1 cellular context compared by ENCODE assay signal in genomic region chr10:110356628-110357245, GRCh38.
A peak's percentile ranks its signal among the peaks of the same experiment; 100 is the strongest.
TF ChIP-seq lines count a peak whose summit lies in the region.

No MANE protein-coding gene starts in this region.

TF ChIP-seq in GM12878, 131 proteins besides CTCF, POLR2A, EP300 and RAD21 (continues in another document):
- TF ChIP-seq, protein P1, sequence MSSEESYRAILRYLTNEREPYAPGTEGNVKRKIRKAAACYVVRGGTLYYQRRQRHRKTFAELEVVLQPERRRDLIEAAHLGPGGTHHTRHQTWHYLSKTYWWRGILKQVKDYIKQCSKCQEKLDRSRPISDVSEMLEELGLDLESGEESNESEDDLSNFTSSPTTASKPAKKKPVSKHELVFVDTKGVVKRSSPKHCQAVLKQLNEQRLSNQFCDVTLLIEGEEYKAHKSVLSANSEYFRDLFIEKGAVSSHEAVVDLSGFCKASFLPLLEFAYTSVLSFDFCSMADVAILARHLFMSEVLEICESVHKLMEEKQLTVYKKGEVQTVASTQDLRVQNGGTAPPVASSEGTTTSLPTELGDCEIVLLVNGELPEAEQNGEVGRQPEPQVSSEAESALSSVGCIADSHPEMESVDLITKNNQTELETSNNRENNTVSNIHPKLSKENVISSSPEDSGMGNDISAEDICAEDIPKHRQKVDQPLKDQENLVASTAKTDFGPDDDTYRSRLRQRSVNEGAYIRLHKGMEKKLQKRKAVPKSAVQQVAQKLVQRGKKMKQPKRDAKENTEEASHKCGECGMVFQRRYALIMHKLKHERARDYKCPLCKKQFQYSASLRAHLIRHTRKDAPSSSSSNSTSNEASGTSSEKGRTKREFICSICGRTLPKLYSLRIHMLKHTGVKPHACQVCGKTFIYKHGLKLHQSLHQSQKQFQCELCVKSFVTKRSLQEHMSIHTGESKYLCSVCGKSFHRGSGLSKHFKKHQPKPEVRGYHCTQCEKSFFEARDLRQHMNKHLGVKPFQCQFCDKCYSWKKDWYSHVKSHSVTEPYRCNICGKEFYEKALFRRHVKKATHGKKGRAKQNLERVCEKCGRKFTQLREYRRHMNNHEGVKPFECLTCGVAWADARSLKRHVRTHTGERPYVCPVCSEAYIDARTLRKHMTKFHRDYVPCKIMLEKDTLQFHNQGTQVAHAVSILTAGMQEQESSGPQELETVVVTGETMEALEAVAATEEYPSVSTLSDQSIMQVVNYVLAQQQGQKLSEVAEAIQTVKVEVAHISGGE (CRISPR knock-in tag; IDR thresholded peaks at IDR 0.05), result no peak
- TF ChIP-seq SRF (IDR thresholded peaks at IDR 0.05; ENCODE audit: low read depth in 2 of 2, low read length in 2 of 2), result peak in 1 of 2 experiments; percentile 81; a peak in 1 of 4 replicates
- no peak for TF ChIP-seq PRDM15 (CRISPR knock-in tag; IDR thresholded peaks at IDR 0.05)
- TF ChIP-seq CHD1 (IDR thresholded peaks at IDR 0.05; ENCODE audit: low read depth, low read length), result no peak
- TF ChIP-seq SUZ12 (IDR thresholded peaks at IDR 0.05; ENCODE audit: unreplicated experiment), result no peak
- TF ChIP-seq POLR2AphosphoS2 (IDR thresholded peaks at IDR 0.05; ENCODE audit: low read depth, low read length), result no peak
- no peak for TF ChIP-seq SMAD5 (IDR thresholded peaks at IDR 0.05; ENCODE audit: low read depth)
- peak; percentile 99 for TF ChIP-seq CREM (IDR thresholded peaks at IDR 0.05; ENCODE audit: low read depth)
- TF ChIP-seq NR2C1 (IDR thresholded peaks at IDR 0.05), result peak; percentile 58
- TF ChIP-seq ASH2L (IDR thresholded peaks at IDR 0.05; ENCODE audit: borderline replicate concordance, low read depth), result peak; percentile 93; the same call in 1 of the 2 replicates
- no peak; a peak in 1 of 4 replicates for TF ChIP-seq CEBPB (IDR thresholded peaks at IDR 0.05; ENCODE audit: borderline replicate concordance in 1 of 2, low read depth in 2 of 2, low read length in 2 of 2)
- TF ChIP-seq, protein P2, sequence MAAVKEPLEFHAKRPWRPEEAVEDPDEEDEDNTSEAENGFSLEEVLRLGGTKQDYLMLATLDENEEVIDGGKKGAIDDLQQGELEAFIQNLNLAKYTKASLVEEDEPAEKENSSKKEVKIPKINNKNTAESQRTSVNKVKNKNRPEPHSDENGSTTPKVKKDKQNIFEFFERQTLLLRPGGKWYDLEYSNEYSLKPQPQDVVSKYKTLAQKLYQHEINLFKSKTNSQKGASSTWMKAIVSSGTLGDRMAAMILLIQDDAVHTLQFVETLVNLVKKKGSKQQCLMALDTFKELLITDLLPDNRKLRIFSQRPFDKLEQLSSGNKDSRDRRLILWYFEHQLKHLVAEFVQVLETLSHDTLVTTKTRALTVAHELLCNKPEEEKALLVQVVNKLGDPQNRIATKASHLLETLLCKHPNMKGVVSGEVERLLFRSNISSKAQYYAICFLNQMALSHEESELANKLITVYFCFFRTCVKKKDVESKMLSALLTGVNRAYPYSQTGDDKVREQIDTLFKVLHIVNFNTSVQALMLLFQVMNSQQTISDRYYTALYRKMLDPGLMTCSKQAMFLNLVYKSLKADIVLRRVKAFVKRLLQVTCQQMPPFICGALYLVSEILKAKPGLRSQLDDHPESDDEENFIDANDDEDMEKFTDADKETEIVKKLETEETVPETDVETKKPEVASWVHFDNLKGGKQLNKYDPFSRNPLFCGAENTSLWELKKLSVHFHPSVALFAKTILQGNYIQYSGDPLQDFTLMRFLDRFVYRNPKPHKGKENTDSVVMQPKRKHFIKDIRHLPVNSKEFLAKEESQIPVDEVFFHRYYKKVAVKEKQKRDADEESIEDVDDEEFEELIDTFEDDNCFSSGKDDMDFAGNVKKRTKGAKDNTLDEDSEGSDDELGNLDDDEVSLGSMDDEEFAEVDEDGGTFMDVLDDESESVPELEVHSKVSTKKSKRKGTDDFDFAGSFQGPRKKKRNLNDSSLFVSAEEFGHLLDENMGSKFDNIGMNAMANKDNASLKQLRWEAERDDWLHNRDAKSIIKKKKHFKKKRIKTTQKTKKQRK (IDR thresholded peaks at IDR 0.05; ENCODE audit: low read depth, low read length), result no peak
- TF ChIP-seq, protein P3, sequence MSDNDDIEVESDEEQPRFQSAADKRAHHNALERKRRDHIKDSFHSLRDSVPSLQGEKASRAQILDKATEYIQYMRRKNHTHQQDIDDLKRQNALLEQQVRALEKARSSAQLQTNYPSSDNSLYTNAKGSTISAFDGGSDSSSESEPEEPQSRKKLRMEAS (IDR thresholded peaks at IDR 0.05; ENCODE audit: low read depth, low read length), result no peak
- TF ChIP-seq ZNF24 (IDR thresholded peaks at IDR 0.05), result peak; percentile 86
- TF ChIP-seq JUND (IDR thresholded peaks at IDR 0.05; ENCODE audit: low read depth, low read length), result peak; percentile 94
- no peak for TF ChIP-seq ZNF274 (IDR thresholded peaks at IDR 0.05; ENCODE audit: insufficient read depth, insufficient read length)
- TF ChIP-seq EGR1 (IDR thresholded peaks at IDR 0.05; ENCODE audit: borderline replicate concordance in 1 of 2, low read depth in 2 of 2, low read length in 2 of 2), result peak in 1 of 2 experiments; percentile 60; a peak in 1 of 3 replicates
- no peak for TF ChIP-seq FOS (IDR thresholded peaks at IDR 0.05; ENCODE audit: borderline replicate concordance, extremely low read depth, insufficient read length)
- TF ChIP-seq, protein P4, sequence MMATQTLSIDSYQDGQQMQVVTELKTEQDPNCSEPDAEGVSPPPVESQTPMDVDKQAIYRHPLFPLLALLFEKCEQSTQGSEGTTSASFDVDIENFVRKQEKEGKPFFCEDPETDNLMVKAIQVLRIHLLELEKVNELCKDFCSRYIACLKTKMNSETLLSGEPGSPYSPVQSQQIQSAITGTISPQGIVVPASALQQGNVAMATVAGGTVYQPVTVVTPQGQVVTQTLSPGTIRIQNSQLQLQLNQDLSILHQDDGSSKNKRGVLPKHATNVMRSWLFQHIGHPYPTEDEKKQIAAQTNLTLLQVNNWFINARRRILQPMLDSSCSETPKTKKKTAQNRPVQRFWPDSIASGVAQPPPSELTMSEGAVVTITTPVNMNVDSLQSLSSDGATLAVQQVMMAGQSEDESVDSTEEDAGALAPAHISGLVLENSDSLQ (IDR thresholded peaks at IDR 0.05), result peak; percentile 56
- TF ChIP-seq CREB1 (IDR thresholded peaks at IDR 0.05; ENCODE audit: low read depth), result no peak
- no peak for TF ChIP-seq FOXM1 (IDR thresholded peaks at IDR 0.05; ENCODE audit: low read depth, low read length)
- TF ChIP-seq TCF3 (IDR thresholded peaks at IDR 0.05; ENCODE audit: borderline replicate concordance, insufficient read depth, low read depth, low read length), result peak; percentile 100
- peak; percentile 40; the same call in 1 of the 2 replicates for TF ChIP-seq HCFC1 (IDR thresholded peaks at IDR 0.05; ENCODE audit: low read length)
- no peak for TF ChIP-seq ZBTB4 (CRISPR knock-in tag; IDR thresholded peaks at IDR 0.05)
- TF ChIP-seq BCLAF1 (IDR thresholded peaks at IDR 0.05), result no peak
- TF ChIP-seq PML (IDR thresholded peaks at IDR 0.05; ENCODE audit: low read length), result no peak
- 0 out of 2 replicates have a peak, but pooled peaks have one; percentile 25 for TF ChIP-seq RFX5 (IDR thresholded peaks at IDR 0.05; ENCODE audit: low read depth, low read length)
- TF ChIP-seq BCL3 (IDR thresholded peaks at IDR 0.05; ENCODE audit: borderline replicate concordance, insufficient read depth, low read depth, low read length, poor library complexity, severe bottlenecking), result peak; percentile 97
- TF ChIP-seq NR2F1 (conservative IDR thresholded peaks at IDR 0.05), result peak; percentile 99
- TF ChIP-seq, protein P5, sequence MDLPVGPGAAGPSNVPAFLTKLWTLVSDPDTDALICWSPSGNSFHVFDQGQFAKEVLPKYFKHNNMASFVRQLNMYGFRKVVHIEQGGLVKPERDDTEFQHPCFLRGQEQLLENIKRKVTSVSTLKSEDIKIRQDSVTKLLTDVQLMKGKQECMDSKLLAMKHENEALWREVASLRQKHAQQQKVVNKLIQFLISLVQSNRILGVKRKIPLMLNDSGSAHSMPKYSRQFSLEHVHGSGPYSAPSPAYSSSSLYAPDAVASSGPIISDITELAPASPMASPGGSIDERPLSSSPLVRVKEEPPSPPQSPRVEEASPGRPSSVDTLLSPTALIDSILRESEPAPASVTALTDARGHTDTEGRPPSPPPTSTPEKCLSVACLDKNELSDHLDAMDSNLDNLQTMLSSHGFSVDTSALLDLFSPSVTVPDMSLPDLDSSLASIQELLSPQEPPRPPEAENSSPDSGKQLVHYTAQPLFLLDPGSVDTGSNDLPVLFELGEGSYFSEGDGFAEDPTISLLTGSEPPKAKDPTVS (IDR thresholded peaks at IDR 0.05; ENCODE audit: low read depth, low read length), result no peak
- TF ChIP-seq CBX3 (IDR thresholded peaks at IDR 0.05; ENCODE audit: borderline replicate concordance, low read depth), result no peak
- TF ChIP-seq TAF1 (IDR thresholded peaks at IDR 0.05; ENCODE audit: borderline replicate concordance, low read depth, low read length), result 0 out of 2 replicates have a peak, but pooled peaks have one; percentile 35
- TF ChIP-seq RCOR1 (conservative IDR thresholded peaks at IDR 0.05; ENCODE audit: low read depth, low read length), result 0 out of 2 replicates have a peak, but pooled peaks have one; percentile 91
- peak; percentile 84 for TF ChIP-seq CBFB (IDR thresholded peaks at IDR 0.05; ENCODE audit: low read depth)
- no peak for TF ChIP-seq KAT2A (conservative IDR thresholded peaks at IDR 0.05; ENCODE audit: control insufficient read depth, low read depth, low read length)
- peak; percentile 98 for TF ChIP-seq POU2F2 (IDR thresholded peaks at IDR 0.05; ENCODE audit: borderline replicate concordance, low read depth, low read length)
- peak; percentile 95 for TF ChIP-seq BMI1 (IDR thresholded peaks at IDR 0.05; ENCODE audit: borderline replicate concordance)
- peak; percentile 92 for TF ChIP-seq MXI1 (IDR thresholded peaks at IDR 0.05; ENCODE audit: low read depth, low read length)
